In the genomic region with DNA sequence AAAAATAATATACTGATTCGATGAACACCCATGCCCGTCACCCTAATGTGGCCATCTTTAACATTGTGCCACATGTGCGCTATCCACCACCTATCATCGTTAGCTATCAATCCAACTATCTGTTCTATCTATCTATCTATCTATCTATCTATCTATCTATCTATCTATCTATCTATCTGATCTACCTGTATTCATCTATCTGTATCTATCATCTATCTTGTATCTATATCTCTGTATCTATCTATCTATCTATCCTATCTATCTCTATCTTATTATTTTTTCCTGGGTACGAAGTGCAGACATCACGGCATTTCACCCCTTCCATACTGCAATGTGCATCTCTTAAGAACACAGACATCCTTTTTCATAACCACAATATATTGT, we compare ENCODE assay signal across 8 cellular contexts.
"Had no signal": no experiment of that assay in that cellular context is flagged by ENCODE, and none has a peak within 500 bp of the region (broad histone marks: within the 10 kb centered on the region; RNA-seq: fewer than 3 reads in every experiment).

No MANE protein-coding gene starts in this region.

- FAIRE-seq: G401.6, GM12878, GM12891, GM12892, GM18507, GM19239 had no signal

- H3K4me3 ChIP-seq: GM12878 had no signal

- DNase-seq: GDM1, GF-D8 had no signal
